In the genomic region with DNA sequence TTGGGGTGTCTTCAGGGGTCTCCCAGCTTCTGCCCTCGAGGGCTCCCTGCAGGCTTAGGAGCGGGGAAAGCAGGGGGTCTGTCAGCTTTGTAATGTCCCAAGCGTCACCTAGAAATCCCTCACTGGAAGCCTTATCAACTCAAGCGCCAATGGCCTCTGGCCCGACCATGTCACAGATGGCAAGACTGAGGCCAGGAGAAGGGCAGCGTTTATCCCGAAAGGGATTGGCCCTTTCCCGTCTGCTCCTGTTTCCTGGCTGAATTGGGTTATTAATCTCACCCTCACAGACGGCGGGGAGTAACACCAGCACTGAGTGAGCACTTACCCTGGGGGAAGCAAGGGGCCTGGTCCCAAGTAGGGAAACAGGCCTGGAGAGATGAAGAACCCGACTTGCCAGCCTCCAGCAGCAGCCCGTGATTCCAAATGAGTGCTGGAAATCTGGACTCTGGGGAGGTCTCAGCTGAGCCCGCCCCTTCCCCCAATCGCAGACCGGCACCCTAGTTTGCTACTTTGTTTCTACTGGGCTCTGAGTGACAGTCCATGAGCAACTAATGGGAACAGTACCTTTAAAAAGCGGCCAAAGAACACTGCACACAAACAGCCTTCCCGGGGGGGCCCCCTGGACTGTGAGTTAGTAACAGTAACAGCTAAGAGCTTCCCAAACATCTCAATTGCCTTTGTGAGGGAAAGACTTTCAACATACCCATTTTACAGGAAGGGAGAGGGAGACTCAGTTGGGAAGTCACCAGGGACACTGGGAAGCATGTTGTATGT, we compare ENCODE assay signal across 12 cellular contexts. TPM values are rescaled to one million over a fixed set of nuclear protein-coding genes. Genes with fewer than 3 reads are reported as not detected.
DNase-seq lines count a peak whose midpoint lies in the region; ATAC-seq and TF ChIP-seq lines count a peak whose summit lies in the region.
"Had no signal": no experiment of that assay in that cellular context is flagged by ENCODE, and none has a peak within 500 bp of the region (broad histone marks: within the 10 kb centered on the region; RNA-seq: fewer than 3 reads in every experiment).

No MANE protein-coding gene starts in this region.

- H4K5ac ChIP-seq in mesendoderm (ENCODE audit: low read length), result no peak overlapping the region

- no peak overlapping the region for H4K8ac ChIP-seq in mesendoderm (ENCODE audit: low read depth, low read length)

- H3K56ac ChIP-seq in mesendoderm (ENCODE audit: low read length), result peak overlapping the region; percentile 34

- no peaks in the 10 kb centered on the region for H3K9me3 ChIP-seq in Karpas-422 (ENCODE audit: low read length)
- no peaks in the 10 kb centered on the region for H3K9me3 ChIP-seq in upper lobe of right lung

- no peak overlapping the region for H2BK15ac ChIP-seq in mesendoderm (replicated peaks; ENCODE audit: low read depth)

- H3K9me2 ChIP-seq in Karpas-422 (replicated peaks; ENCODE audit: insufficient read depth, low read length), result no peaks in the 10 kb centered on the region

- H3K4me1 ChIP-seq in Karpas-422 (ENCODE audit: low read length) (peaks cover 32% of the 10 kb centered on the region), mesendoderm (ENCODE audit: control insufficient read depth, low read depth, low read length) (peaks cover 4% of the 10 kb centered on the region), upper lobe of right lung (peaks cover 30% of the 10 kb centered on the region), foreskin keratinocyte (peaks cover 10% of the 10 kb centered on the region)

- ATAC-seq in upper lobe of right lung, result no peak
- no peak for ATAC-seq in foreskin keratinocyte

- peaks cover 26% of the 10 kb centered on the region for H3K79me2 ChIP-seq in Karpas-422 (ENCODE audit: low read length)
- H3K79me2 ChIP-seq in mesendoderm (ENCODE audit: control insufficient read depth, insufficient read depth, low read length), result peaks cover 20% of the 10 kb centered on the region

- no peak overlapping the region for H2AK5ac ChIP-seq in mesendoderm (ENCODE audit: low read length)

- H3K4ac ChIP-seq in mesendoderm (ENCODE audit: low read depth, low read length), result peak overlapping the region; percentile 76

- TF ChIP-seq CTCF in astrocyte of the spinal cord (IDR thresholded peaks at IDR 0.05; ENCODE audit: low read depth, low read length) (no peak), upper lobe of right lung (IDR thresholded peaks at IDR 0.05) (no peak), foreskin keratinocyte (conservative IDR thresholded peaks at IDR 0.05) (no peak), GM13977 (IDR thresholded peaks at IDR 0.05; ENCODE audit: extremely low read depth, insufficient read depth, missing control alignments) (no peak)

- H3K27ac ChIP-seq in Karpas-422 (ENCODE audit: low read length) (no peak overlapping the region), mesendoderm (ENCODE audit: low read depth, low read length) (no peak overlapping the region), upper lobe of right lung (peak overlapping the region; percentile 79), foreskin keratinocyte (no peak overlapping the region)
- H3K27ac ChIP-seq: brain microvascular endothelial cell had no signal

- intact Hi-C loops in upper lobe of right lung (cut with DNase I), result loop anchor here (10.0 kb wide), 1 partner anchor 195 kb away; no protein-coding TSS in a partner anchor

- H3K9ac ChIP-seq in Karpas-422 (ENCODE audit: low read length), result peak overlapping the region; percentile 89
- H3K9ac ChIP-seq in mesendoderm (ENCODE audit: low read length), result no peak overlapping the region

- in situ Hi-C loops in astrocyte of the spinal cord (cut with HindIII; ENCODE audit: low sequenced_read_pairs) (no loop called here), GM13977 (cut with MboI; ENCODE audit: low pct_unique_long_range_greater_than_20kb, low sequenced_read_pairs, unreplicated experiment) (no loop called here)

- H3K4me2 ChIP-seq in Karpas-422 (ENCODE audit: low read depth, low read length, poor library complexity, severe bottlenecking) (peak overlapping the region; percentile 99), mesendoderm (ENCODE audit: low read length) (no peak overlapping the region)

- H3K27me3 ChIP-seq in Karpas-422 (ENCODE audit: low read length) (no peaks in the 10 kb centered on the region), mesendoderm (ENCODE audit: insufficient read depth, low read length, poor library complexity) (no peaks in the 10 kb centered on the region), upper lobe of right lung (no peaks in the 10 kb centered on the region), foreskin keratinocyte (no peaks in the 10 kb centered on the region)
- H3K27me3 ChIP-seq: brain microvascular endothelial cell had no signal

- peaks cover 18% of the 10 kb centered on the region for H4K20me1 ChIP-seq in Karpas-422 (ENCODE audit: insufficient read depth, low read depth, low read length)

- WGBS in mesendoderm (ENCODE audit: extremely low coverage, insufficient coverage, low lambda C conversion rate), result no CpG with 5 or more reads among the region's 17 CpGs

- DNase-seq in Karpas-422 (no peak), astrocyte of the spinal cord (ENCODE audit: low read depth, low spot score) (peak; percentile 29), mesendoderm (no peak), upper lobe of right lung (no peak), foreskin keratinocyte (no peak), GM13977 (ENCODE audit: low spot score) (no peak), T-helper 2 cell (no peak)
- DNase-seq: activated CD4-positive, CD25-positive, alpha-beta regulatory T cell; Calu3; NCI-H345; RPMI8226 had no signal

- no peaks in the 10 kb centered on the region for H3K36me3 ChIP-seq in Karpas-422 (ENCODE audit: insufficient read depth, low read length)
- H3K36me3 ChIP-seq in mesendoderm (ENCODE audit: control insufficient read depth, insufficient read depth, low read length), result no peaks in the 10 kb centered on the region
- H3K36me3 ChIP-seq in upper lobe of right lung, result no peaks in the 10 kb centered on the region
- H3K36me3 ChIP-seq: brain microvascular endothelial cell had no signal

- H3K4me3 ChIP-seq in Karpas-422 (ENCODE audit: low read length) (no peak overlapping the region), astrocyte of the spinal cord (ENCODE audit: low read depth, low read length) (no peak overlapping the region), mesendoderm (ENCODE audit: low read length) (no peak overlapping the region), upper lobe of right lung (no peak overlapping the region)

- H2BK120ac ChIP-seq in mesendoderm (ENCODE audit: low read depth, low read length), result peak overlapping the region; percentile 90

- peak overlapping the region; percentile 91 for H3K18ac ChIP-seq in mesendoderm (ENCODE audit: low read length)

- no peak overlapping the region for H2BK5ac ChIP-seq in mesendoderm (ENCODE audit: low read length)

- no peak overlapping the region for H3K23ac ChIP-seq in mesendoderm (ENCODE audit: low read length)

- no peak overlapping the region for H2AFZ ChIP-seq in Karpas-422 (ENCODE audit: low read length)

- no peaks in the 10 kb centered on the region for H3K79me1 ChIP-seq in mesendoderm (ENCODE audit: low read length)

RNA-seq across cellular contexts. Expression of a gene that starts 2.1 kb away (rescaled TPM):
- 36.8 and 75.4 TPM in 2 replicates for total RNA-seq in Karpas-422 (2014; rRNA removed; shearing (Covaris generic); ENCODE audit: low replicate concordance)
- 129 TPM for polyA plus RNA-seq in mesendoderm (2013, experiment 1 of 2)
- polyA plus RNA-seq in mesendoderm (2013, experiment 2 of 2), result 129 TPM
- 336 TPM for total RNA-seq in upper lobe of right lung
- total RNA-seq in foreskin keratinocyte, result 49.8 and 61.0 TPM in 2 replicates
- polyA plus RNA-seq in foreskin keratinocyte, result 32.1 and 38.1 TPM in 2 replicates
